8 cellular contexts compared by ENCODE assay signal in genomic region chr18:35029770-35030169, GRCh38. TPM values are rescaled to one million over a fixed set of nuclear protein-coding genes. Genes with fewer than 3 reads are reported as not detected.
A peak's percentile ranks its signal among the peaks of the same experiment; 100 is the strongest.
DNase-seq lines count a peak whose midpoint lies in the region; ATAC-seq lines count a peak whose summit lies in the region.

No MANE protein-coding gene starts in this region.

- peak overlapping the region; percentile 36 for H3K9ac ChIP-seq in mucosa of stomach (ENCODE audit: low read length)

- CTCF ChIA-PET in activated CD8-positive, alpha-beta memory T cell treated with anti-CD3 and anti-CD28 coated beads, Interleukin-2, amount 10 ng/mL, durations not matched to agents 7 days and 5 days (lab: Charles Lee) = interaction anchor here (1.0 to 2.1 kb wide), 12 partner anchors 9 to 210 kb away, joined by 3 to 41 read pairs (median 6); partner anchors contain the start of genes MAPRE2 and ZNF397
- CTCF ChIA-PET in activated CD8-positive, alpha-beta T cell treated with anti-CD3 and anti-CD28 coated beads, Interleukin-2, amount 10 ng/mL, durations not matched to agents 7 days and 5 days (lab: Charles Lee) = interaction anchor here (0.7 to 9.2 kb wide), 35 partner anchors 9 to 468 kb away, joined by 3 to 160 read pairs (median 4); partner anchors contain the start of genes INO80C, MAPRE2 and ZNF24

- H3K27me3 ChIP-seq in mucosa of stomach (ENCODE audit: control insufficient read depth, insufficient read depth, low read length) = no peaks in the 10 kb centered on the region

- peaks cover 16% of the 10 kb centered on the region for H3K4me1 ChIP-seq in mucosa of stomach (ENCODE audit: control insufficient read depth, insufficient read depth, low read length)

- peak overlapping the region; percentile 100 for H3K27ac Mint-ChIP-seq in activated CD8-positive, alpha-beta memory T cell treated with anti-CD3 and anti-CD28 coated beads, Interleukin-2, amount 10 ng/mL, durations not matched to agents 7 days and 5 days
- H3K27ac Mint-ChIP-seq in activated CD8-positive, alpha-beta T cell treated with anti-CD3 and anti-CD28 coated beads, Interleukin-2, amount 10 ng/mL, durations not matched to agents 7 days and 5 days = peak overlapping the region; percentile 99

- no peaks in the 10 kb centered on the region for H3K9me3 ChIP-seq in mucosa of stomach (ENCODE audit: control insufficient read depth, low read length)

- H3K27me3 Mint-ChIP-seq in activated CD8-positive, alpha-beta memory T cell treated with anti-CD3 and anti-CD28 coated beads, Interleukin-2, amount 10 ng/mL, durations not matched to agents 7 days and 5 days = no peaks in the 10 kb centered on the region
- H3K27me3 Mint-ChIP-seq in activated CD8-positive, alpha-beta T cell treated with anti-CD3 and anti-CD28 coated beads, Interleukin-2, amount 10 ng/mL, durations not matched to agents 7 days and 5 days (ENCODE audit: low read depth) = no peaks in the 10 kb centered on the region

- no peak overlapping the region for H3K4me3 ChIP-seq in mucosa of stomach (ENCODE audit: low read length)

- POLR2A ChIA-PET in activated CD8-positive, alpha-beta T cell treated with anti-CD3 and anti-CD28 coated beads, Interleukin-2, amount 10 ng/mL, durations not matched to agents 7 days and 5 days (lab: Charles Lee) = interaction anchor here (0.8 to 5.8 kb wide), 9 partner anchors 9 to 262 kb away, joined by 3 to 117 read pairs (median 3); partner anchors contain the start of genes MAPRE2 and ZSCAN30

- peaks cover 6% of the 10 kb centered on the region for H3K36me3 Mint-ChIP-seq in activated CD8-positive, alpha-beta memory T cell treated with anti-CD3 and anti-CD28 coated beads, Interleukin-2, amount 10 ng/mL, durations not matched to agents 7 days and 5 days
- peaks cover 5% of the 10 kb centered on the region for H3K36me3 Mint-ChIP-seq in activated CD8-positive, alpha-beta T cell treated with anti-CD3 and anti-CD28 coated beads, Interleukin-2, amount 10 ng/mL, durations not matched to agents 7 days and 5 days (ENCODE audit: low read depth)

- peak overlapping the region; percentile 79 for H3K4me3 Mint-ChIP-seq in activated CD8-positive, alpha-beta memory T cell treated with anti-CD3 and anti-CD28 coated beads, Interleukin-2, amount 10 ng/mL, durations not matched to agents 7 days and 5 days
- peak overlapping the region; percentile 77 for H3K4me3 Mint-ChIP-seq in activated CD8-positive, alpha-beta T cell treated with anti-CD3 and anti-CD28 coated beads, Interleukin-2, amount 10 ng/mL, durations not matched to agents 7 days and 5 days

- no peak for DNase-seq in activated CD8-positive, alpha-beta memory T cell treated with anti-CD3 and anti-CD28 coated beads, Interleukin-2, amount 10 ng/mL, durations not matched to agents 7 days and 5 days
- DNase-seq in activated CD8-positive, alpha-beta memory T cell treated with anti-CD3 and anti-CD28 coated beads, Interleukin-2, amount 50 U/mL, for 4 hours = no peak
- no peak for DNase-seq in activated CD8-positive, alpha-beta T cell treated with anti-CD3 and anti-CD28 coated beads, Interleukin-2, amount 10 ng/mL, durations not matched to agents 7 days and 5 days
- no peak for DNase-seq in NCI-H2171 treated with DMSO at 0.1 percent for 48 hours (lab: John Stamatoyannopoulos, UW)
- no peak for DNase-seq in NCI-H524 (lab: John Stamatoyannopoulos, UW)
- no peak for DNase-seq in islet precursor cell

- H3K4me1 Mint-ChIP-seq in activated CD8-positive, alpha-beta memory T cell treated with anti-CD3 and anti-CD28 coated beads, Interleukin-2, amount 10 ng/mL, durations not matched to agents 7 days and 5 days = peaks cover 28% of the 10 kb centered on the region
- peaks cover 42% of the 10 kb centered on the region for H3K4me1 Mint-ChIP-seq in activated CD8-positive, alpha-beta T cell treated with anti-CD3 and anti-CD28 coated beads, Interleukin-2, amount 10 ng/mL, durations not matched to agents 7 days and 5 days (ENCODE audit: low read depth)

- H3K36me3 ChIP-seq in mucosa of stomach (ENCODE audit: control insufficient read depth, insufficient read depth, low read length) = no peaks in the 10 kb centered on the region

- no peaks in the 10 kb centered on the region for H3K9me3 Mint-ChIP-seq in activated CD8-positive, alpha-beta memory T cell treated with anti-CD3 and anti-CD28 coated beads, Interleukin-2, amount 10 ng/mL, durations not matched to agents 7 days and 5 days (ENCODE audit: low read depth)
- H3K9me3 Mint-ChIP-seq in activated CD8-positive, alpha-beta T cell treated with anti-CD3 and anti-CD28 coated beads, Interleukin-2, amount 10 ng/mL, durations not matched to agents 7 days and 5 days (ENCODE audit: insufficient read depth) = peaks cover 4% of the 10 kb centered on the region

- peak; percentile 89 for ATAC-seq in activated CD8-positive, alpha-beta memory T cell treated with anti-CD3 and anti-CD28 coated beads, Interleukin-2, amount 10 ng/mL, durations not matched to agents 7 days and 5 days
- peak; percentile 88 for ATAC-seq in HG02938 (IDR thresholded peaks at IDR 0.05; ENCODE audit: unreplicated experiment)
- peak; percentile 77 for ATAC-seq in activated CD8-positive, alpha-beta T cell treated with anti-CD3 and anti-CD28 coated beads, Interleukin-2, amount 10 ng/mL, durations not matched to agents 7 days and 5 days

RNA-seq across cellular contexts. Expression of gene MAPRE2, which starts 11.4 kb away (rescaled TPM):
- 10 to 100 TPM; 40.2 to 49.0 TPM for total RNA-seq in activated CD8-positive, alpha-beta memory T cell treated with anti-CD3 and anti-CD28 coated beads, Interleukin-2, amount 10 ng/mL, durations not matched to agents 7 days and 5 days
- 10 to 100 TPM; 49.0 to 53.6 TPM for total RNA-seq in activated CD8-positive, alpha-beta T cell treated with anti-CD3 and anti-CD28 coated beads, Interleukin-2, amount 10 ng/mL, durations not matched to agents 7 days and 5 days
